In genomic region chr10:31929260-31929985, GRCh38 we compare ENCODE assay signal across 8 cellular contexts. TPM values are rescaled to one million over a fixed set of nuclear protein-coding genes. Genes with fewer than 3 reads are reported as not detected.
DNase-seq lines count a peak whose midpoint lies in the region; ATAC-seq and TF ChIP-seq lines count a peak whose summit lies in the region.

No MANE protein-coding gene starts in this region.

- peak overlapping the region; percentile 83 for H3K4me3 Mint-ChIP-seq in activated naive CD8-positive, alpha-beta T cell treated with anti-CD3 and anti-CD28 coated beads for 36 hours
- peak overlapping the region; percentile 92 for H3K4me3 Mint-ChIP-seq in neural crest cell

- peak overlapping the region; percentile 68 for H3K27ac Mint-ChIP-seq in activated naive CD8-positive, alpha-beta T cell treated with anti-CD3 and anti-CD28 coated beads for 36 hours
- peak overlapping the region; percentile 96 for H3K27ac Mint-ChIP-seq in neural crest cell (ENCODE audit: unreplicated experiment)

- peaks cover 38% of the 10 kb centered on the region for H3K4me1 Mint-ChIP-seq in activated naive CD8-positive, alpha-beta T cell treated with anti-CD3 and anti-CD28 coated beads for 36 hours
- peaks cover 32% of the 10 kb centered on the region for H3K4me1 Mint-ChIP-seq in neural crest cell

- no peaks in the 10 kb centered on the region for H3K36me3 Mint-ChIP-seq in activated naive CD8-positive, alpha-beta T cell treated with anti-CD3 and anti-CD28 coated beads for 36 hours
- H3K36me3 Mint-ChIP-seq in neural crest cell (ENCODE audit: low read depth): no peaks in the 10 kb centered on the region

- peak; percentile 14 for ATAC-seq in HG03039 (IDR thresholded peaks at IDR 0.05; ENCODE audit: unreplicated experiment)

- H3K27me3 Mint-ChIP-seq in activated naive CD8-positive, alpha-beta T cell treated with anti-CD3 and anti-CD28 coated beads for 36 hours: no peaks in the 10 kb centered on the region
- no peaks in the 10 kb centered on the region for H3K27me3 Mint-ChIP-seq in neural crest cell (ENCODE audit: low read depth)

- no peak for TF ChIP-seq CTCF in neural crest cell (conservative IDR thresholded peaks at IDR 0.05)

- H3K9me3 Mint-ChIP-seq in activated naive CD8-positive, alpha-beta T cell treated with anti-CD3 and anti-CD28 coated beads for 36 hours: no peaks in the 10 kb centered on the region
- no peaks in the 10 kb centered on the region for H3K9me3 Mint-ChIP-seq in neural crest cell

- DNase-seq in stimulated activated CD4-positive, alpha-beta T cell treated with anti-CD3 and anti-CD28 coated beads, Interleukin-12 subunit alpha, Interleukin-12 subunit beta, amount 100 ng/mL, for 4 hours: peak; percentile 11
- no peak for DNase-seq in stimulated activated CD4-positive, alpha-beta T cell treated with anti-CD3 and anti-CD28 coated beads, Interleukin-1b, Interleukin-23, amount 100 ng/mL, for 48 hours
- DNase-seq in NOMO-1 treated with DMSO at 0.1 percent for 48 hours (lab: John Stamatoyannopoulos, UW; ENCODE audit: unreplicated experiment) (peak; percentile 20), germinal center (ENCODE audit: low spot score) (peak; percentile 36), neural crest cell (ENCODE audit: low read depth, low spot score) (no peak), NCI-H2107 treated with DMSO at 0.1 percent for 48 hours (lab: John Stamatoyannopoulos, UW; ENCODE audit: unreplicated experiment) (no peak)
- peak; percentile 22 for DNase-seq in activated naive CD8-positive, alpha-beta T cell treated with anti-CD3 and anti-CD28 coated beads for 36 hours

RNA-seq across cellular contexts. Expression of gene ARHGAP12, which starts 0.8 kb away (rescaled TPM):
- total RNA-seq in activated naive CD8-positive, alpha-beta T cell treated with anti-CD3 and anti-CD28 coated beads for 36 hours: 1 to 10 TPM; 2.8 to 3.4 TPM
- total RNA-seq in neural crest cell: 33.0 and 33.2 TPM in 2 replicates

Comparison
In these comparisons a context has a peak if more than half of its experiments do, and no peak if none do; other contexts are left out.
1. DNase-seq: peak in stimulated activated CD4-positive, alpha-beta T cell treated with anti-CD3 and anti-CD28 coated beads, Interleukin-12 subunit alpha, Interleukin-12 subunit beta, amount 100 ng/mL, for 4 hours (single experiment), NOMO-1 treated with DMSO at 0.1 percent for 48 hours (single experiment), activated naive CD8-positive, alpha-beta T cell treated with anti-CD3 and anti-CD28 coated beads for 36 hours (single experiment) and germinal center (single experiment); none in stimulated activated CD4-positive, alpha-beta T cell treated with anti-CD3 and anti-CD28 coated beads, Interleukin-1b, Interleukin-23, amount 100 ng/mL, for 48 hours (single experiment), neural crest cell (single experiment) and NCI-H2107 treated with DMSO at 0.1 percent for 48 hours (single experiment).